In the genomic region with DNA sequence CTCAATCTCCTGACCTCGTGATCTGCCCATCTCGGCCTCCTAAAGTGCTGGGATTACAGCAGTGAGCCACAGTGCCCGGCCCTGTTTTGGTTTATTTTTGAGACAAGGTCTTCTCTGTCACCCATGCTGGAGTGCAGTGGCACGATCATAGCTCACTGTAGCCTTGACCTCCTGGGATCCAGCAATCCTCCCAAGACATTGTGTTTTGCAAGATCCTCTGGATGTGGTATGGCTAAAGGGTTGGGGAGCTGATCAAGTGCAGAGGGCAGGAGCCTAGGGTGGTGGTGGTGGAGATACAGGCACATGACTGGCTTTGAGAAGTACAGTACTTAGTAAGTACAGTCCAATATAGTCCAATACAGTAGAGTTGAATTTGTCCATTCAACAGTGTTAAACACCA, we compare ENCODE assay signal across 11 cellular contexts. TPM values are rescaled to one million over a fixed set of nuclear protein-coding genes. Genes with fewer than 3 reads are reported as not detected.
A peak's percentile ranks its signal among the peaks of the same experiment; 100 is the strongest.
DNase-seq lines count a peak whose midpoint lies in the region; ATAC-seq and TF ChIP-seq lines count a peak whose summit lies in the region.
"Had no signal": no experiment of that assay in that cellular context is flagged by ENCODE, and none has a peak within 500 bp of the region (broad histone marks: within the 10 kb centered on the region; RNA-seq: fewer than 3 reads in every experiment).

No MANE protein-coding gene starts in this region.

- H3K4me2 ChIP-seq in GM23338 (no peak overlapping the region), osteoblast (ENCODE audit: insufficient read depth, low read length) (no peak overlapping the region)

- TSS peak; percentile 56 for BruUV-seq in MCF 10A (replicated peaks; lab: Mats Ljungman, UMichigan)

- intact Hi-C loops in MCF 10A (cut with micrococcal nuclease) (no loop called here), gastrocnemius medialis (cut with DNase I; ENCODE audit: low total_unique reads) (no loop called here)

- H3K9me2 ChIP-seq in GM23338 (ENCODE audit: insufficient read depth), result no peaks in the 10 kb centered on the region

- no peak overlapping the region for H3K27ac ChIP-seq in GM23338 (ENCODE audit: low read depth)
- peak overlapping the region; percentile 52 for H3K27ac ChIP-seq in osteoblast (ENCODE audit: low read depth, low read length)
- no peak overlapping the region for H3K27ac ChIP-seq in gastrocnemius medialis
- H3K27ac ChIP-seq in gastroesophageal sphincter, result no peak overlapping the region

- H3K4me1 Mint-ChIP-seq in GM23338, result peaks cover 10% of the 10 kb centered on the region
- H3K4me1 Mint-ChIP-seq in MCF 10A (ENCODE audit: insufficient read depth, unreplicated experiment), result peaks cover 68% of the 10 kb centered on the region

- TF ChIP-seq POLR2A in NB4 (IDR thresholded peaks at IDR 0.05; ENCODE audit: extremely low read depth, insufficient read length), result no peak
- no peak for TF ChIP-seq POLR2A in gastrocnemius medialis (IDR thresholded peaks at IDR 0.05)
- no peak for TF ChIP-seq POLR2A in gastroesophageal sphincter (IDR thresholded peaks at IDR 0.05)

- H3K9me3 Mint-ChIP-seq in GM23338, result no peaks in the 10 kb centered on the region
- no peaks in the 10 kb centered on the region for H3K9me3 Mint-ChIP-seq in MCF 10A (ENCODE audit: unreplicated experiment)

- H3K36me3 Mint-ChIP-seq in GM23338 (ENCODE audit: low read depth), result no peaks in the 10 kb centered on the region
- peaks cover 9% of the 10 kb centered on the region for H3K36me3 Mint-ChIP-seq in MCF 10A (ENCODE audit: insufficient read depth, unreplicated experiment)

- H3K9me3 ChIP-seq in osteoblast (ENCODE audit: low read depth, low read length), result no peaks in the 10 kb centered on the region
- H3K9me3 ChIP-seq in gastrocnemius medialis, result no peaks in the 10 kb centered on the region
- H3K9me3 ChIP-seq in gastroesophageal sphincter, result no peaks in the 10 kb centered on the region

- POLR2A ChIA-PET in MCF 10A (lab: Yijun Ruan, JAX), result interaction anchor here (0.5 to 15.6 kb wide), 10 partner anchors 8 to 201 kb away, joined by 3 to 614 read pairs (median 8); a partner anchor contains a TSS

- 80 to 83% methylated on average over 1 to 2 of the region's 4 CpGs for WGBS in gastroesophageal sphincter (ENCODE audit: low coverage in 1 of 2), 2 donors

- no peaks in the 10 kb centered on the region for H3K36me3 ChIP-seq in GM23338 (ENCODE audit: insufficient read depth)
- no peaks in the 10 kb centered on the region for H3K36me3 ChIP-seq in osteoblast (ENCODE audit: insufficient read depth, low read length)
- no peaks in the 10 kb centered on the region for H3K36me3 ChIP-seq in gastrocnemius medialis
- no peaks in the 10 kb centered on the region for H3K36me3 ChIP-seq in gastroesophageal sphincter

- H4K20me1 ChIP-seq in GM23338 (replicated peaks; ENCODE audit: insufficient read depth) (no peaks in the 10 kb centered on the region), osteoblast (ENCODE audit: insufficient read depth, low read length) (no peaks in the 10 kb centered on the region)

- H3K4me3 ChIP-seq in GM23338 (no peak overlapping the region), NB4 (ENCODE audit: low read depth, low read length) (peak overlapping the region; percentile 9), osteoblast (ENCODE audit: insufficient read depth, low read length) (no peak overlapping the region), gastrocnemius medialis (no peak overlapping the region), gastroesophageal sphincter (no peak overlapping the region)

- peaks cover 5% of the 10 kb centered on the region; the same call in 1 of the 2 replicates for H3K4me1 ChIP-seq in GM23338 (ENCODE audit: insufficient read depth)
- peaks cover 40% of the 10 kb centered on the region for H3K4me1 ChIP-seq in osteoblast (ENCODE audit: insufficient read depth, low read length)
- H3K4me1 ChIP-seq in gastrocnemius medialis, result no peaks in the 10 kb centered on the region
- H3K4me1 ChIP-seq in gastroesophageal sphincter, result no peaks in the 10 kb centered on the region

- CTCF ChIA-PET in MCF 10A (lab: Yijun Ruan, JAX), result interaction anchor here (0.6 to 2.0 kb wide), 6 partner anchors 15 to 119 kb away, joined by 3 to 11 read pairs (median 4); a partner anchor contains a TSS

- in situ Hi-C loops in gastrocnemius medialis (cut with MboI; ENCODE audit: low sequenced_read_pairs in 4 of 4), result no loop called here

- no peak overlapping the region for H3K4me3 Mint-ChIP-seq in GM23338
- peak overlapping the region; percentile 2 for H3K4me3 Mint-ChIP-seq in MCF 10A (ENCODE audit: unreplicated experiment)

- TF ChIP-seq EP300 in gastroesophageal sphincter (IDR thresholded peaks at IDR 0.05), result no peak

- no peaks in the 10 kb centered on the region for H3K27me3 ChIP-seq in GM23338 (ENCODE audit: insufficient read depth)
- H3K27me3 ChIP-seq in osteoblast (ENCODE audit: insufficient read depth, low read length), result no peaks in the 10 kb centered on the region
- no peaks in the 10 kb centered on the region for H3K27me3 ChIP-seq in gastrocnemius medialis
- no peaks in the 10 kb centered on the region for H3K27me3 ChIP-seq in gastroesophageal sphincter

- no peak for TF ChIP-seq CTCF in GM23338 (conservative IDR thresholded peaks at IDR 0.05; ENCODE audit: low read depth in 2 of 2)
- TF ChIP-seq CTCF in NB4 (IDR thresholded peaks at IDR 0.05; ENCODE audit: low read depth, low read length), result no peak
- no peak for TF ChIP-seq CTCF in MCF 10A (IDR thresholded peaks at IDR 0.05; ENCODE audit: unreplicated experiment)
- no peak for TF ChIP-seq CTCF in osteoblast (IDR thresholded peaks at IDR 0.05; ENCODE audit: extremely low read depth, low read depth, low read length)
- TF ChIP-seq CTCF in gastrocnemius medialis (IDR thresholded peaks at IDR 0.05 in 4 of 5, conservative IDR thresholded peaks at IDR 0.05 in 1 of 5), result no peak
- no peak for TF ChIP-seq CTCF in gastroesophageal sphincter (IDR thresholded peaks at IDR 0.05)

- H3K27ac Mint-ChIP-seq in GM23338, result no peak overlapping the region
- peak overlapping the region; percentile 87 for H3K27ac Mint-ChIP-seq in MCF 10A (ENCODE audit: low read depth, unreplicated experiment)

- ATAC-seq in GM23338, result no peak
- ATAC-seq in gastrocnemius medialis, result no peak
- no peak for ATAC-seq in gastroesophageal sphincter

- H3F3A ChIP-seq in GM23338 (replicated peaks; ENCODE audit: low read depth), result no peaks in the 10 kb centered on the region

- H2AFZ ChIP-seq in GM23338, result peak overlapping the region; percentile 72; the same call in 1 of the 2 replicates
- no peak overlapping the region for H2AFZ ChIP-seq in osteoblast (ENCODE audit: low read length)

- H3K27me3 Mint-ChIP-seq in GM23338 (ENCODE audit: insufficient read depth, low read depth, poor library complexity) (peaks cover 14% of the 10 kb centered on the region), MCF 10A (ENCODE audit: insufficient read depth, unreplicated experiment) (no peaks in the 10 kb centered on the region)

- no peaks in the 10 kb centered on the region for H3K79me2 ChIP-seq in GM23338 (replicated peaks; ENCODE audit: insufficient read depth)
- H3K79me2 ChIP-seq in osteoblast (ENCODE audit: insufficient read depth, low read length), result no peaks in the 10 kb centered on the region

- DNase-seq in GM23338 (ENCODE audit: low spot score) (no peak), NB4 (ENCODE audit: low read depth) (peak; percentile 67), MCF 10A (ENCODE audit: unreplicated experiment) (no peak), osteoblast (ENCODE audit: insufficient read length, low spot score, missing footprints) (no peak), superior temporal gyrus (ENCODE audit: extremely low spot score) (no peak), gastrocnemius medialis (no peak)
- DNase-seq: NCI-H2171 treated with DMSO at 0.1 percent for 48 hours had no signal

TF ChIP-seq in GM23338, 12 proteins besides CTCF, POLR2A, EP300 and RAD21:
- TF ChIP-seq ZNF331 (CRISPR knock-in tag; IDR thresholded peaks at IDR 0.05; ENCODE audit: low read depth), result no peak

RNA-seq across cellular contexts. Expression of a gene that starts 16.6 kb away (rescaled TPM):
- total RNA-seq in GM23338 (2014; rRNA removed; shearing (Covaris generic)), result 0.08 and 4.9 TPM in 2 replicates
- polyA plus RNA-seq in GM23338 (2016; fragmentation: Nextera tagmentation; extraction: Ambion mirVana), result 0.31 and 0.64 TPM in 2 replicates
- total RNA-seq in MCF 10A (2022), result 387 and 522 TPM in 2 replicates
- total RNA-seq in osteoblast, result under 0.01 and 0.29 TPM in 2 replicates
- under 1 TPM in 1 of 4 donors, not detected in 3; 0.18 TPM for total RNA-seq in gastrocnemius medialis
- total RNA-seq in gastroesophageal sphincter, result 1 to 10 TPM in 1 of 4 donors, not detected in 3; 2.2 TPM
- total RNA-seq: glomerular endothelial cell, skeletal muscle tissue had no signal

RNA-seq across cellular contexts. Expression of a gene that starts 47.3 kb away (rescaled TPM):
- 0.59 TPM in 1 of 2 replicates, not detected in the other for total RNA-seq in GM23338 (2014; rRNA removed; shearing (Covaris generic))
- polyA plus RNA-seq in GM23338 (2016; fragmentation: Nextera tagmentation; extraction: Ambion mirVana), result 0.37 and 0.75 TPM in 2 replicates
- total RNA-seq in MCF 10A (2022) (not detected in 2 replicates), osteoblast (not detected in 2 replicates), gastrocnemius medialis (under 1 TPM in 1 of 4 donors, not detected in 3; 0.11 TPM), gastroesophageal sphincter (1 to 10 TPM in 1 of 4 donors, under 1 TPM in 2, not detected in 1; 0.15 to 2.2 (median 0.35) TPM)
- total RNA-seq: Calu3, glomerular endothelial cell had no signal

Comparison
In these comparisons a context has a peak if more than half of its experiments do, and no peak if none do; other contexts are left out.
1. RNA of a gene that starts 16.6 kb away (total RNA-seq): 387 to 522 TPM in MCF 10A; 0.08 to 4.9 TPM in GM23338, 2.2 TPM in gastroesophageal sphincter, 0.18 TPM in gastrocnemius medialis and under 0.01 to 0.29 TPM in osteoblast; every median in the first group is over 10 times any median in the second.